In the genomic region with DNA sequence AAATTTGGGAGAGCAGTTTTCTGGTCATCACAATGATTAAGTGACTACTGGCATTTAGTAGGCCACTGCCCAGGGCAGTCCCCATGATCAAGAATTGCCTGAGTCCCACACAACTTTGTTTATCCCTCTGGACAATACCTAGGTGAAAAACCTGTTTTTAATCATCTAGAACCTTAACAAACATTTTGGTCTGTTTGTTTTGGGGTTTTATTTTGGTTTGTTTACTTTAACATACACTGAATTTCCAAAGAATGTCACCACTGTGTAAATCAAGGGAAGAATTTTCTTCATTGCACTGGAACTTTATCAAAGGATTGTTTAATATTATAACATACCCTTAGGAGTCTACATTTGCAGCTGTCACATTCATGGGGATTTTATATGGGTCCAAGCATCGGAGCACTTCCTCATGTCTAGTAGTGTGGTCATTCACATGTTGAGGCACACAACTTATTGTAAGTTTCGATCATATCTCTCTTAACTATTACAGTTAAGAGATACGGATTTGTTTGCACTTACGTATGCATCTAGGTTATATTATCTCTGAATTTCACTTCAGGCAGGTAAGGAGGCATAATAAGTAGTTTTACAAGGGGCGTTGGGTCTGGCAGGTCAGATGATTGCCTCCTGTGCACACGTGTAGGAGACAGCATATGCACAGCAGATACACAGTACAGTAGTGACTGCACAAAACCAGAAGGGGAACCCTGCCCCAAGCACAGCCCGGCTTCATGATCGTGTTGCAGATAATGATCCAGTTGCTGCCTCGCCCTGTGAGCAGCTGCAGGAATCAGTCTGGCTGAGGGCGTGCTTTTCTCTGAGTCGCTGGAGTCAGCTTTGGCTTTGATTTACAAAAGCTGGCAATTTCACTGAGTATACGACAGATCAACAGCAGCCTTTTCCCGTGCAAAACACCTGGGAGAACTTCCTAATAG, we compare ENCODE assay signal across 9 cellular contexts.
A peak's percentile ranks its signal among the peaks of the same experiment; 100 is the strongest.
DNase-seq lines count a peak whose midpoint lies in the region; ATAC-seq and FAIRE-seq lines count a peak whose summit lies in the region.
"Had no signal": no experiment of that assay in that cellular context is flagged by ENCODE, and none has a peak within 500 bp of the region (broad histone marks: within the 10 kb centered on the region; RNA-seq: fewer than 3 reads in every experiment).

No MANE protein-coding gene starts in this region.

- peak; percentile 2 for DNase-seq in NK-92 treated with Interleukin-12 subunit alpha and Interleukin-12 subunit beta, amount 100 ng/mL, for 24 hours (lab: John Stamatoyannopoulos, UW)
- DNase-seq in NK-92 (lab: John Stamatoyannopoulos, UW; ENCODE audit: unreplicated experiment) (no peak), NOMO-1 (lab: John Stamatoyannopoulos, UW; ENCODE audit: unreplicated experiment in 2 of 2) (peak; percentile 59 to 63), sciatic nerve (ENCODE audit: low spot score) (no peak), RCC 7860 (ENCODE audit: low spot score) (no peak), HuH-7 (ENCODE audit: low spot score) (no peak)
- peak; percentile 27 for DNase-seq in activated naive CD4-positive, alpha-beta T cell treated with anti-CD3 and anti-CD28 coated beads for 36 hours

- ATAC-seq in sciatic nerve: peak; percentile 49
- no peak for ATAC-seq in stimulated activated memory B cell treated with anti-CD40 and anti-IgM and Interleukin-4, amounts not matched to agents 10 μg/mL and 1 μg/mL and 100 μg/mL, for 72 hours

- no peak for FAIRE-seq in RCC 7860 (lab: Jason Lieb, UNC)

- no peaks in the 10 kb centered on the region for H3K36me3 Mint-ChIP-seq in activated naive CD4-positive, alpha-beta T cell treated with anti-CD3 and anti-CD28 coated beads for 36 hours (ENCODE audit: low read depth)
- no peaks in the 10 kb centered on the region for H3K36me3 Mint-ChIP-seq in stimulated activated memory B cell treated with anti-CD40 and anti-IgM and Interleukin-4, amounts not matched to agents 10 μg/mL and 1 μg/mL and 100 μg/mL, for 72 hours
- H3K36me3 Mint-ChIP-seq: memory B cell had no signal

- H3K4me1 Mint-ChIP-seq in activated naive CD4-positive, alpha-beta T cell treated with anti-CD3 and anti-CD28 coated beads for 36 hours (ENCODE audit: low read depth): peaks cover 21% of the 10 kb centered on the region
- H3K4me1 Mint-ChIP-seq in stimulated activated memory B cell treated with anti-CD40 and anti-IgM and Interleukin-4, amounts not matched to agents 10 μg/mL and 1 μg/mL and 100 μg/mL, for 72 hours: no peaks in the 10 kb centered on the region

- H3K27me3 Mint-ChIP-seq in activated naive CD4-positive, alpha-beta T cell treated with anti-CD3 and anti-CD28 coated beads for 36 hours (ENCODE audit: low read depth): no peaks in the 10 kb centered on the region
- peaks cover 31% of the 10 kb centered on the region for H3K27me3 Mint-ChIP-seq in stimulated activated memory B cell treated with anti-CD40 and anti-IgM and Interleukin-4, amounts not matched to agents 10 μg/mL and 1 μg/mL and 100 μg/mL, for 72 hours

- H3K9me3 Mint-ChIP-seq in activated naive CD4-positive, alpha-beta T cell treated with anti-CD3 and anti-CD28 coated beads for 36 hours: no peaks in the 10 kb centered on the region
- peaks cover 3% of the 10 kb centered on the region for H3K9me3 Mint-ChIP-seq in stimulated activated memory B cell treated with anti-CD40 and anti-IgM and Interleukin-4, amounts not matched to agents 10 μg/mL and 1 μg/mL and 100 μg/mL, for 72 hours
- H3K9me3 Mint-ChIP-seq: memory B cell had no signal

- intact Hi-C loops in activated naive CD4-positive, alpha-beta T cell treated with anti-CD3 and anti-CD28 coated beads for 36 hours (cut with micrococcal nuclease): no loop called here
- intact Hi-C loops in sciatic nerve (cut with DNase I): no loop called here

- CTCF ChIA-PET in activated naive CD4-positive, alpha-beta T cell treated with anti-CD3 and anti-CD28 coated beads for 36 hours (lab: Charles Lee): no interaction called here

- no peak overlapping the region for H3K27ac Mint-ChIP-seq in activated naive CD4-positive, alpha-beta T cell treated with anti-CD3 and anti-CD28 coated beads for 36 hours
- no peak overlapping the region for H3K27ac Mint-ChIP-seq in stimulated activated memory B cell treated with anti-CD40 and anti-IgM and Interleukin-4, amounts not matched to agents 10 μg/mL and 1 μg/mL and 100 μg/mL, for 72 hours
- H3K27ac Mint-ChIP-seq: memory B cell had no signal

- H3K4me3 Mint-ChIP-seq in activated naive CD4-positive, alpha-beta T cell treated with anti-CD3 and anti-CD28 coated beads for 36 hours: no peak overlapping the region
- H3K4me3 Mint-ChIP-seq in stimulated activated memory B cell treated with anti-CD40 and anti-IgM and Interleukin-4, amounts not matched to agents 10 μg/mL and 1 μg/mL and 100 μg/mL, for 72 hours: no peak overlapping the region
- H3K4me3 Mint-ChIP-seq: memory B cell had no signal

Comparison
In these comparisons a context has a peak if more than half of its experiments do, and no peak if none do; other contexts are left out.
1. DNase-seq: peak in NK-92 treated with Interleukin-12 subunit alpha and Interleukin-12 subunit beta, amount 100 ng/mL, for 24 hours (single experiment), NOMO-1 (2 of 2) and activated naive CD4-positive, alpha-beta T cell treated with anti-CD3 and anti-CD28 coated beads for 36 hours (single experiment); none in NK-92 (single experiment), sciatic nerve (single experiment), RCC 7860 (single experiment) and HuH-7 (single experiment).